8 cellular contexts compared by ENCODE assay signal in the genomic region with DNA sequence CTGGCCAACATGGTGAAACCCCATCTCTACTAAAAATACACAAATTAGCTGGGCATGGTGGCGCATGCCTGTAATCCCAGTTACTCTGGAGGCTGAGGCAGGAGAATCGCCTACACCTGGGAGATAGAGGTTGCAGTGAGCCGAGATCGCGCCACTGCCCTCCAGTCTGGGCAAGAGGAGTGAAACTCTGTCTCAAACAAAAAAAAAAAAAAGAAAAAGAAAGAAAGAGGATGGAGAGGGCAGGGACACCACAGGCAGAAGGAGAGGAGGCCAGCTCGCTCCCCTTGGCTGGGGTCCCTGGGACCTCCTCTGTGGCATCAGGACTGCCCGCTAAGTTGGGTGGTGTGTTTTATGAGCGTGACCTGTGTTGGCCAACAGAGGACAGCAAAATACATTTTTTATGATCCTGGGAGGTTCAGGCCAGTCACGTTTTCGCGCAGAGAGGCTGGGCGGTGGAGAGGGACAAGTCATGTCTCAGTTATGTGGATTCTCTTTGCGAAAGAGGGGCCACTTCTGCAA.
DNase-seq lines count a peak whose midpoint lies in the region; ATAC-seq, FAIRE-seq and TF ChIP-seq lines count a peak whose summit lies in the region.

No MANE protein-coding gene starts in this region.

- no peaks in the 10 kb centered on the region for H3K27me3 Mint-ChIP-seq in activated naive CD4-positive, alpha-beta T cell treated with anti-CD3 and anti-CD28 coated beads, Interleukin-2, amount 50 U/mL, for 24 hours

- peaks cover 0 to 6% (median 0%) of the 10 kb centered on the region in 3 donors for H3K4me1 ChIP-seq in pancreas

- no peaks in the 10 kb centered on the region for H3K9me3 Mint-ChIP-seq in activated naive CD4-positive, alpha-beta T cell treated with anti-CD3 and anti-CD28 coated beads, Interleukin-2, amount 50 U/mL, for 24 hours

- peak overlapping the region; percentile 52 to 86 (median 80) for H3K27ac ChIP-seq in pancreas

- intact Hi-C loops in Right ventricle myocardium inferior (cut with DNase I) (loop anchor here (1.0 kb wide), 1 partner anchor 229 kb away; no protein-coding TSS in a partner anchor), pancreas (cut with DNase I) (loop anchor here in 1 of 3 donors (5.0 kb wide), 1 partner anchor 227 kb away; no protein-coding TSS in a partner anchor)

- FAIRE-seq in pancreas (lab: Jason Lieb, UNC): no peak

- no peaks in the 10 kb centered on the region for H3K36me3 Mint-ChIP-seq in activated naive CD4-positive, alpha-beta T cell treated with anti-CD3 and anti-CD28 coated beads, Interleukin-2, amount 50 U/mL, for 24 hours

- no peaks in the 10 kb centered on the region for H3K27me3 ChIP-seq in pancreas

- peak overlapping the region in 2 of 4 donors; percentile 74 to 98 for H3K4me3 ChIP-seq in pancreas

- no peaks in the 10 kb centered on the region for H3K36me3 ChIP-seq in pancreas

- H3K27ac Mint-ChIP-seq in activated naive CD4-positive, alpha-beta T cell treated with anti-CD3 and anti-CD28 coated beads, Interleukin-2, amount 50 U/mL, for 24 hours: peak overlapping the region; percentile 35

- H3K4me3 Mint-ChIP-seq in activated naive CD4-positive, alpha-beta T cell treated with anti-CD3 and anti-CD28 coated beads, Interleukin-2, amount 50 U/mL, for 24 hours: peak overlapping the region; percentile 87

- ATAC-seq in HG03280 (IDR thresholded peaks at IDR 0.05; ENCODE audit: unreplicated experiment) (peak; percentile 38), Right ventricle myocardium inferior (peak; percentile 82), pancreas (peak; percentile 66 to 86 (median 77)), HG03457 (IDR thresholded peaks at IDR 0.05; ENCODE audit: unreplicated experiment) (no peak)

- no peaks in the 10 kb centered on the region for H3K9me3 ChIP-seq in pancreas

- H3K4me1 Mint-ChIP-seq in activated naive CD4-positive, alpha-beta T cell treated with anti-CD3 and anti-CD28 coated beads, Interleukin-2, amount 50 U/mL, for 24 hours: peaks cover 22% of the 10 kb centered on the region

- WGBS in pancreas, 2 donors: 20 to 23% methylated on average over 13 of the region's 13 CpGs

- TF ChIP-seq CTCF in GM10266 (IDR thresholded peaks at IDR 0.05; ENCODE audit: control insufficient read depth, insufficient read depth, low read depth, missing control alignments): peak; percentile 85
- TF ChIP-seq CTCF in pancreas (IDR thresholded peaks at IDR 0.05): peak in 3 of 4 donors; percentile 29 to 51 (median 37)

- DNase-seq in 8988T: peak; percentile 55
- DNase-seq in GM10266 (ENCODE audit: extremely low spot score): peak; percentile 83
- peak; percentile 50 for DNase-seq in NCI-H774 (lab: John Stamatoyannopoulos, UW)
- DNase-seq in Right ventricle myocardium inferior (ENCODE audit: missing footprints): peak; percentile 79
- peak; percentile 74 to 88 (median 79) for DNase-seq in pancreas
